In genomic region chr10:84375011-84375410, GRCh38 we compare ENCODE assay signal across 8 cellular contexts. TPM values are rescaled to one million over a fixed set of nuclear protein-coding genes. Genes with fewer than 3 reads are reported as not detected.
DNase-seq lines count a peak whose midpoint lies in the region; ATAC-seq, FAIRE-seq and TF ChIP-seq lines count a peak whose summit lies in the region.

No MANE protein-coding gene starts in this region.

- peak; percentile 90 to 92 for TF ChIP-seq RAD21 in liver (IDR thresholded peaks at IDR 0.05)

- intact Hi-C loops in PC-9 (cut with micrococcal nuclease; ENCODE audit: unreplicated experiment) (loop anchor here (1.0 kb wide), 3 partner anchors 55 to 162 kb away; no protein-coding TSS in a partner anchor), transverse colon (cut with DNase I; ENCODE audit: low total_unique reads) (loop anchor here (2.0 kb wide), 1 partner anchor 166 kb away; no protein-coding TSS in a partner anchor)

- H3K9me2 ChIP-seq in PC-9 (ENCODE audit: insufficient read depth): no peaks in the 10 kb centered on the region

- H3K9me3 Mint-ChIP-seq in CD4-positive, CD25-positive, alpha-beta regulatory T cell: no peaks in the 10 kb centered on the region

- no peaks in the 10 kb centered on the region for H3K4me1 ChIP-seq in CD4-positive, CD25-positive, alpha-beta regulatory T cell (ENCODE audit: control insufficient read depth, insufficient read depth, low read length, poor library complexity, severe bottlenecking)
- H3K4me1 ChIP-seq in PC-9 (replicated peaks; ENCODE audit: insufficient read depth) (peaks cover 10% of the 10 kb centered on the region), liver (ENCODE audit: control insufficient read depth in 4 of 4, insufficient read depth in 4 of 4, low read length in 3 of 4) (peaks cover 0 to 2% (median 0%) of the 10 kb centered on the region in 4 donors), transverse colon (peaks cover 0 to 5% (median 1%) of the 10 kb centered on the region in 4 donors)

- H3K4me2 ChIP-seq in PC-9: no peak overlapping the region

- no peaks in the 10 kb centered on the region for H3K27me3 ChIP-seq in CD4-positive, CD25-positive, alpha-beta regulatory T cell (ENCODE audit: control insufficient read depth, insufficient read depth, low read length)
- no peaks in the 10 kb centered on the region for H3K27me3 ChIP-seq in PC-9 (ENCODE audit: insufficient read depth, low read depth)
- no peaks in the 10 kb centered on the region for H3K27me3 ChIP-seq in bronchial epithelial cell (ENCODE audit: control insufficient read depth, insufficient read depth, low read length)
- H3K27me3 ChIP-seq in liver (ENCODE audit: control insufficient read depth in 4 of 4, insufficient read depth in 4 of 4, low read length in 3 of 4): no peaks in the 10 kb centered on the region
- no peaks in the 10 kb centered on the region for H3K27me3 ChIP-seq in transverse colon

- peak; percentile 12 to 79 (median 62) for DNase-seq in CD4-positive, CD25-positive, alpha-beta regulatory T cell
- DNase-seq in PC-9 (peak; percentile 27 to 61), bronchial epithelial cell (ENCODE audit: low read depth) (peak; percentile 64), transverse colon (no peak), GM19240 (ENCODE audit: insufficient read length, low spot score) (no peak)

- H3K36me3 Mint-ChIP-seq in CD4-positive, CD25-positive, alpha-beta regulatory T cell: peaks cover 20% of the 10 kb centered on the region

- no peaks in the 10 kb centered on the region for H3K9me3 ChIP-seq in CD4-positive, CD25-positive, alpha-beta regulatory T cell (ENCODE audit: control insufficient read depth in 2 of 2, low read length in 2 of 2)
- no peaks in the 10 kb centered on the region for H3K9me3 ChIP-seq in PC-9 (ENCODE audit: insufficient read depth, low read depth)
- no peaks in the 10 kb centered on the region for H3K9me3 ChIP-seq in liver (ENCODE audit: control insufficient read depth in 4 of 4, low read length in 3 of 4)
- H3K9me3 ChIP-seq in transverse colon: no peaks in the 10 kb centered on the region

- no peak overlapping the region for H3K4me3 ChIP-seq in CD4-positive, CD25-positive, alpha-beta regulatory T cell (ENCODE audit: low read depth, low read length)
- H3K4me3 ChIP-seq in GM12875 (ENCODE audit: low read depth, low read length) (no peak overlapping the region), PC-9 (no peak overlapping the region), bronchial epithelial cell (ENCODE audit: low read depth, low read length) (no peak overlapping the region), liver (ENCODE audit: low read depth in 1 of 3, low read length in 3 of 3) (no peak overlapping the region), transverse colon (no peak overlapping the region)

- H2AFZ ChIP-seq in PC-9: no peak overlapping the region

- peaks cover 30% of the 10 kb centered on the region for H3K36me3 ChIP-seq in CD4-positive, CD25-positive, alpha-beta regulatory T cell (ENCODE audit: control insufficient read depth, insufficient read depth, low read length)
- H3K36me3 ChIP-seq in PC-9 (ENCODE audit: low read depth) (peaks cover 15% of the 10 kb centered on the region), bronchial epithelial cell (ENCODE audit: control insufficient read depth, insufficient read depth, low read length) (no peaks in the 10 kb centered on the region), liver (ENCODE audit: control insufficient read depth in 4 of 4, insufficient read depth in 3 of 4, low read depth in 1 of 4, low read length in 3 of 4) (peaks cover 0 to 14% (median 6%) of the 10 kb centered on the region in 4 donors), transverse colon (peaks cover 0 to under 1% (median 0%) of the 10 kb centered on the region in 4 donors)

- H3K27me3 Mint-ChIP-seq in CD4-positive, CD25-positive, alpha-beta regulatory T cell: no peaks in the 10 kb centered on the region

- no peak overlapping the region for H3K27ac ChIP-seq in CD4-positive, CD25-positive, alpha-beta regulatory T cell (ENCODE audit: insufficient read depth, low read length, poor library complexity, severe bottlenecking)
- H3K27ac ChIP-seq in PC-9 (no peak overlapping the region), liver (ENCODE audit: low read depth in 1 of 2, low read length in 2 of 2) (no peak overlapping the region), transverse colon (no peak overlapping the region)

- no peaks in the 10 kb centered on the region for H3F3A ChIP-seq in PC-9 (ENCODE audit: insufficient read depth, low read depth)

- H3K27ac Mint-ChIP-seq in CD4-positive, CD25-positive, alpha-beta regulatory T cell: peak overlapping the region in 2 of 3 donors; percentile 27 to 42

- H3K4me3 Mint-ChIP-seq in CD4-positive, CD25-positive, alpha-beta regulatory T cell: no peak overlapping the region

- TF ChIP-seq CTCF in GM12875 (IDR thresholded peaks at IDR 0.05; ENCODE audit: borderline replicate concordance, insufficient read depth, low read depth, low read length) (peak; percentile 52; the same call in 1 of the 2 replicates), PC-9 (conservative IDR thresholded peaks at IDR 0.05) (peak; percentile 87), bronchial epithelial cell (IDR thresholded peaks at IDR 0.05; ENCODE audit: insufficient read depth, low read length, severe bottlenecking) (peak; percentile 60), liver (IDR thresholded peaks at IDR 0.05; ENCODE audit: low read depth, low read length, missing input control) (peak; percentile 64), transverse colon (IDR thresholded peaks at IDR 0.05) (peak; percentile 53 to 69 (median 65))

- TF ChIP-seq POLR2A in transverse colon (IDR thresholded peaks at IDR 0.05): no peak

- CTCF ChIA-PET in PC-9 (lab: Charles Lee): interaction anchor here (1.4 to 2.0 kb wide), 2 partner anchors 107 to 163 kb away, joined by 3 to 14 read pairs; no protein-coding TSS in a partner anchor

- no peak overlapping the region for H3K9ac ChIP-seq in liver (ENCODE audit: low read depth in 1 of 2, low read length in 2 of 2)

- peaks cover 12% of the 10 kb centered on the region; the same call in 1 of the 2 replicates for H4K20me1 ChIP-seq in PC-9 (ENCODE audit: insufficient read depth)

- ATAC-seq in CD4-positive, CD25-positive, alpha-beta regulatory T cell (ENCODE audit: low read depth in 2 of 2): peak; percentile 46 to 58
- ATAC-seq in HG03575 (IDR thresholded peaks at IDR 0.05; ENCODE audit: extremely low read depth, insufficient number of reproducible peaks, low FRiP score, unreplicated experiment): peak; percentile 72

- peaks cover 19 to 43% (median 35%) of the 10 kb centered on the region in 4 donors for H3K4me1 Mint-ChIP-seq in CD4-positive, CD25-positive, alpha-beta regulatory T cell

- no peak for FAIRE-seq in bronchial epithelial cell (lab: Jason Lieb, UNC)

- no peak for TF ChIP-seq EP300 in transverse colon (IDR thresholded peaks at IDR 0.05; ENCODE audit: low read depth)

- H3K79me2 ChIP-seq in PC-9 (ENCODE audit: low read depth): 0 out of 2 replicates have a peak, but pooled peaks cover 3% of the 10 kb centered on the region

- in situ Hi-C loops in transverse colon (cut with MboI; ENCODE audit: low pct_ligation_motif_present in 1 of 4, low pct_unique_long_range_greater_than_20kb in 1 of 4, low sequenced_read_pairs in 3 of 4): loop anchor here in 2 of 4 donors (10.0 to 25.0 kb wide), 2 partner anchors 160 to 162 kb away; no protein-coding TSS in a partner anchor

- BruUV-seq in PC-9 (replicated peaks; lab: Mats Ljungman, UMichigan): no TSS peak

- POLR2A ChIA-PET in PC-9 (lab: Charles Lee; ENCODE audit: unreplicated experiment): no interaction called here

TF ChIP-seq in liver, 16 proteins besides CTCF, POLR2A, EP300 and RAD21 (continues in another document):
- no peak for TF ChIP-seq MAX (IDR thresholded peaks at IDR 0.05)
- TF ChIP-seq YY1 (IDR thresholded peaks at IDR 0.05): no peak
- no peak for TF ChIP-seq RXRA (IDR thresholded peaks at IDR 0.05)
- TF ChIP-seq GABPA (IDR thresholded peaks at IDR 0.05 in 1 of 2, conservative IDR thresholded peaks at IDR 0.05 in 1 of 2): no peak
- TF ChIP-seq FOXA1 (IDR thresholded peaks at IDR 0.05): no peak
- TF ChIP-seq HNF4A (conservative IDR thresholded peaks at IDR 0.05): no peak
- no peak for TF ChIP-seq REST (IDR thresholded peaks at IDR 0.05)
- no peak for TF ChIP-seq FOXA2 (IDR thresholded peaks at IDR 0.05)
- no peak for TF ChIP-seq HNF4G (IDR thresholded peaks at IDR 0.05)
- no peak for TF ChIP-seq NR2F2 (IDR thresholded peaks at IDR 0.05)
- no peak for TF ChIP-seq TAF1 (conservative IDR thresholded peaks at IDR 0.05)

RNA-seq across cellular contexts. Expression of gene CCSER2, which starts 46.6 kb away (rescaled TPM):
- total RNA-seq in CD4-positive, CD25-positive, alpha-beta regulatory T cell: 110 TPM
- polyA plus RNA-seq in CD4-positive, CD25-positive, alpha-beta regulatory T cell: 10 to 100 TPM; 45.7 to 78.5 (median 70.9) TPM
- total RNA-seq in PC-9 (2021): 42.2 and 56.6 TPM in 2 replicates
- 22.4 and 25.2 TPM in 2 replicates for total RNA-seq in bronchial epithelial cell
- total RNA-seq in liver: 10 to 100 TPM in 1 of 2 donors, 1 to 10 TPM in 1; 6.5 to 18.2 TPM
- polyA plus RNA-seq in liver: 10 to 100 TPM in 1 of 2 donors, 1 to 10 TPM in 1; 5.6 to 17.7 TPM
- total RNA-seq in transverse colon: 10 to 100 TPM; 20.9 to 45.6 (median 33.7) TPM

Comparison
In these comparisons a context has a peak if more than half of its experiments do, and no peak if none do; other contexts are left out.
1. DNase-seq: peak in CD4-positive, CD25-positive, alpha-beta regulatory T cell (3 of 3), PC-9 (2 of 2) and bronchial epithelial cell (single experiment); none in transverse colon (single experiment) and GM19240 (single experiment).
2. Peak in every context shown above with its lines, with median percentiles within 50 percentile points of each other: CTCF ChIP-seq.